In the genomic region with DNA sequence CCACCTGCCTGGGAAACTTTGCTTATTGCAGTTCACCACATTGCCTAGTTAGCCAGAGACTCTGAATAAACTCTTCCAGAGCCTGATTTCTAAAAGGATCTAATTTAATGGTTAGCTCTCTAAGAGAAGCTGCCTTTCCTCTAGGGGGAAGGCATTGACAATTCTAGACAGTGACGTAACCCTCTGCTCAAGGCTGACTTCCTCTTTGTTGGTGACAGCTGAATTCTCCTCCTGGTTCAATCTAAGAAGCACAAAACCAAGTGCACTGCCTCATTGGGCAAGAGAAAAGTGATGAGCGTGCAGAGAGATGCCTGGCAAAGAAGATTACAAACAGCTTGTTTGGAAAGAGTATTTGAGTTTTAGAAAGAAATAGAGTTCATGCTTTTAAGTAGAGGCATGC, we compare ENCODE assay signal across 9 cellular contexts.
DNase-seq lines count a peak whose midpoint lies in the region; ATAC-seq, FAIRE-seq and TF ChIP-seq lines count a peak whose summit lies in the region.
"Had no signal": no experiment of that assay in that cellular context is flagged by ENCODE, and none has a peak within 500 bp of the region (broad histone marks: within the 10 kb centered on the region; RNA-seq: fewer than 3 reads in every experiment).

No MANE protein-coding gene starts in this region.

- H3K79me2 ChIP-seq in GM12878 (ENCODE audit: control insufficient read depth, insufficient read depth, low read length) = no peaks in the 10 kb centered on the region

- no peak overlapping the region for H3K4me2 ChIP-seq in GM12878 (ENCODE audit: control insufficient read depth, insufficient read depth)

- in situ Hi-C loops in GM12878 (cut with MboI) = no loop called here
- in situ Hi-C loops in G401 (cut with HindIII; ENCODE audit: low sequenced_read_pairs) = no loop called here

- TF ChIP-seq POLR2A in GM12878 (IDR thresholded peaks at IDR 0.05; ENCODE audit: low read depth, low read length) = no peak

- H3K36me3 Mint-ChIP-seq in nephron progenitor cell (ENCODE audit: low read depth) = no peaks in the 10 kb centered on the region

- H3K27me3 Mint-ChIP-seq in stimulated activated naive CD8-positive, alpha-beta T cell treated with anti-CD3 and anti-CD28 coated beads, Interleukin-15, amount 100 ng/mL, for 72 hours = peaks cover 2% of the 10 kb centered on the region
- no peaks in the 10 kb centered on the region for H3K27me3 Mint-ChIP-seq in nephron progenitor cell (ENCODE audit: low read depth, poor library complexity)

- peak overlapping the region; percentile 43 for H2AFZ ChIP-seq in GM12878 (ENCODE audit: control insufficient read depth, low read depth, low read length)

- 0 out of 2 replicates have a peak, but pooled peaks have one; percentile 11 for TF ChIP-seq RAD21 in GM12878 (IDR thresholded peaks at IDR 0.05; ENCODE audit: insufficient read depth, low read depth, low read length)

- H3K9ac ChIP-seq in GM12878 (ENCODE audit: control insufficient read depth, insufficient read depth, low read length) = no peak overlapping the region

- no peak overlapping the region for H3K27ac Mint-ChIP-seq in stimulated activated naive CD8-positive, alpha-beta T cell treated with anti-CD3 and anti-CD28 coated beads, Interleukin-15, amount 100 ng/mL, for 72 hours
- no peak overlapping the region for H3K27ac Mint-ChIP-seq in nephron progenitor cell

- FAIRE-seq in GM12878 (lab: Jason Lieb, UNC) = peak; percentile 69

- TF ChIP-seq CTCF in GM10248 (IDR thresholded peaks at IDR 0.05; ENCODE audit: control extremely low read depth, extremely low read depth, low read depth, missing control alignments) (no peak), GM12878 (IDR thresholded peaks at IDR 0.05 in 2 of 3, conservative IDR thresholded peaks at IDR 0.05 in 1 of 3; ENCODE audit: control insufficient read depth in 2 of 3, extremely low read depth in 1 of 3, insufficient read depth in 1 of 3, low read depth in 3 of 3, low read length in 3 of 3) (no peak; a peak in 1 of 6 replicates), nephron progenitor cell (IDR thresholded peaks at IDR 0.05) (no peak)

- no peak for TF ChIP-seq EP300 in GM12878 (IDR thresholded peaks at IDR 0.05; ENCODE audit: borderline replicate concordance in 1 of 2, control insufficient read depth in 1 of 2, low read depth in 2 of 2, low read length in 2 of 2)

- no peaks in the 10 kb centered on the region for H3K36me3 ChIP-seq in GM12878 (ENCODE audit: control insufficient read depth in 2 of 2, insufficient read depth in 2 of 2, low read length in 1 of 2)
- H3K36me3 ChIP-seq: neutrophil had no signal

- DNase-seq in GM10248 (ENCODE audit: extremely low spot score) (peak; percentile 41), GM12878 (ENCODE audit: low read depth, low spot score) (peak; percentile 62), G401 (ENCODE audit: low spot score) (no peak), nephron progenitor cell (no peak), NCI-H345 treated with DMSO at 0.1 percent for 48 hours (lab: John Stamatoyannopoulos, UW; ENCODE audit: unreplicated experiment) (no peak)
- DNase-seq in stimulated activated naive CD8-positive, alpha-beta T cell treated with anti-CD3 and anti-CD28 coated beads, Interleukin-15, amount 100 ng/mL, for 72 hours = no peak

- RAD21 ChIA-PET in GM12878 (lab: Charles Lee; ENCODE audit: unreplicated experiment) = interaction anchor here (0.6 to 3.8 kb wide), 16 partner anchors 10 to 222 kb away, joined by 3 to 19 read pairs (median 4); no protein-coding TSS in a partner anchor

- POLR2A ChIA-PET in GM10248 (lab: Yijun Ruan, JAX) (no interaction called here), GM12878 (lab: Charles Lee) (interaction anchor here (0.5 to 2.2 kb wide), 6 partner anchors 10 to 782 kb away, joined by 3 to 6 read pairs (median 3); no protein-coding TSS in a partner anchor)

- no peaks in the 10 kb centered on the region for H3K9me3 Mint-ChIP-seq in stimulated activated naive CD8-positive, alpha-beta T cell treated with anti-CD3 and anti-CD28 coated beads, Interleukin-15, amount 100 ng/mL, for 72 hours
- H3K9me3 Mint-ChIP-seq in nephron progenitor cell = no peaks in the 10 kb centered on the region

- intact Hi-C loops in GM12878 (cut with micrococcal nuclease; ENCODE audit: unreplicated experiment) = no loop called here

- BruUV-seq in GM12878 (replicated peaks; lab: Mats Ljungman, UMichigan) = no TSS peak

- H4K20me1 ChIP-seq in GM12878 (ENCODE audit: control insufficient read depth, insufficient read depth) = no peaks in the 10 kb centered on the region

- no peaks in the 10 kb centered on the region for H3K9me3 ChIP-seq in GM12878 (replicated peaks; ENCODE audit: control insufficient read depth, insufficient read depth, low read length)
- H3K9me3 ChIP-seq: neutrophil had no signal

- ATAC-seq in GM21390 (IDR thresholded peaks at IDR 0.05; ENCODE audit: unreplicated experiment) = peak; percentile 84
- ATAC-seq in HG03558 (IDR thresholded peaks at IDR 0.05; ENCODE audit: extremely low read depth, unreplicated experiment) = peak; percentile 89
- ATAC-seq in GM12878 = peak; percentile 91
- peak; percentile 57 for ATAC-seq in stimulated activated naive CD8-positive, alpha-beta T cell treated with anti-CD3 and anti-CD28 coated beads, Interleukin-15, amount 100 ng/mL, for 72 hours

- 3% methylated on average over 2 of the region's 2 CpGs for WGBS in GM12878 (ENCODE audit: insufficient coverage, insufficient replicate concordance, low lambda C conversion rate, missing lambda C conversion rate)

- H3K4me1 Mint-ChIP-seq in stimulated activated naive CD8-positive, alpha-beta T cell treated with anti-CD3 and anti-CD28 coated beads, Interleukin-15, amount 100 ng/mL, for 72 hours = peaks cover 4% of the 10 kb centered on the region
- peaks cover 7% of the 10 kb centered on the region for H3K4me1 Mint-ChIP-seq in nephron progenitor cell

- no peaks in the 10 kb centered on the region for H3K27me3 ChIP-seq in GM12878 (replicated peaks in 1 of 2; ENCODE audit: control insufficient read depth in 2 of 2, insufficient read depth in 2 of 2, low read length in 1 of 2)
- H3K27me3 ChIP-seq: neutrophil had no signal

- CTCF ChIA-PET in GM10248 (lab: Yijun Ruan, JAX) = interaction anchor here (0.8 to 2.5 kb wide), 6 partner anchors 15 to 360 kb away, joined by 3 to 11 read pairs (median 3); no protein-coding TSS in a partner anchor
- CTCF ChIA-PET in GM12878 (lab: Yijun Ruan, JAX) = interaction anchor here (0.7 to 3.5 kb wide), 16 partner anchors 8 to 484 kb away, joined by 3 to 14 read pairs (median 5); no protein-coding TSS in a partner anchor

- no peak overlapping the region for H3K4me3 ChIP-seq in GM12878

- SMC1A ChIA-PET in GM12878 (lab: Charles Lee; ENCODE audit: uncharacterized antibody, unreplicated experiment) = interaction anchor here (0.9 to 4.5 kb wide), 25 partner anchors 8 to 360 kb away, joined by 3 to 28 read pairs (median 5); no protein-coding TSS in a partner anchor

- no peak overlapping the region for H3K4me3 Mint-ChIP-seq in stimulated activated naive CD8-positive, alpha-beta T cell treated with anti-CD3 and anti-CD28 coated beads, Interleukin-15, amount 100 ng/mL, for 72 hours
- H3K4me3 Mint-ChIP-seq in nephron progenitor cell = no peak overlapping the region

- H3K27ac ChIP-seq in GM12878 (ENCODE audit: control insufficient read depth, insufficient read depth) = no peak overlapping the region
- H3K27ac ChIP-seq: neutrophil had no signal

- peaks cover 21% of the 10 kb centered on the region for H3K4me1 ChIP-seq in GM12878 (ENCODE audit: control insufficient read depth, insufficient read depth, low read length)

TF ChIP-seq in GM12878, 131 proteins besides CTCF, POLR2A, EP300 and RAD21 (continues in another document):
- peak; percentile 77 for TF ChIP-seq CREB1 (IDR thresholded peaks at IDR 0.05; ENCODE audit: low read depth)
- no peak for TF ChIP-seq CBFB (IDR thresholded peaks at IDR 0.05; ENCODE audit: low read depth)
- TF ChIP-seq, protein P1, sequence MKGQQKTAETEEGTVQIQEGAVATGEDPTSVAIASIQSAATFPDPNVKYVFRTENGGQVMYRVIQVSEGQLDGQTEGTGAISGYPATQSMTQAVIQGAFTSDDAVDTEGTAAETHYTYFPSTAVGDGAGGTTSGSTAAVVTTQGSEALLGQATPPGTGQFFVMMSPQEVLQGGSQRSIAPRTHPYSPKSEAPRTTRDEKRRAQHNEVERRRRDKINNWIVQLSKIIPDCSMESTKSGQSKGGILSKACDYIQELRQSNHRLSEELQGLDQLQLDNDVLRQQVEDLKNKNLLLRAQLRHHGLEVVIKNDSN (IDR thresholded peaks at IDR 0.05; ENCODE audit: borderline replicate concordance, extremely low read length, insufficient read depth, low read depth, low read length) = no peak
- TF ChIP-seq, protein P2, sequence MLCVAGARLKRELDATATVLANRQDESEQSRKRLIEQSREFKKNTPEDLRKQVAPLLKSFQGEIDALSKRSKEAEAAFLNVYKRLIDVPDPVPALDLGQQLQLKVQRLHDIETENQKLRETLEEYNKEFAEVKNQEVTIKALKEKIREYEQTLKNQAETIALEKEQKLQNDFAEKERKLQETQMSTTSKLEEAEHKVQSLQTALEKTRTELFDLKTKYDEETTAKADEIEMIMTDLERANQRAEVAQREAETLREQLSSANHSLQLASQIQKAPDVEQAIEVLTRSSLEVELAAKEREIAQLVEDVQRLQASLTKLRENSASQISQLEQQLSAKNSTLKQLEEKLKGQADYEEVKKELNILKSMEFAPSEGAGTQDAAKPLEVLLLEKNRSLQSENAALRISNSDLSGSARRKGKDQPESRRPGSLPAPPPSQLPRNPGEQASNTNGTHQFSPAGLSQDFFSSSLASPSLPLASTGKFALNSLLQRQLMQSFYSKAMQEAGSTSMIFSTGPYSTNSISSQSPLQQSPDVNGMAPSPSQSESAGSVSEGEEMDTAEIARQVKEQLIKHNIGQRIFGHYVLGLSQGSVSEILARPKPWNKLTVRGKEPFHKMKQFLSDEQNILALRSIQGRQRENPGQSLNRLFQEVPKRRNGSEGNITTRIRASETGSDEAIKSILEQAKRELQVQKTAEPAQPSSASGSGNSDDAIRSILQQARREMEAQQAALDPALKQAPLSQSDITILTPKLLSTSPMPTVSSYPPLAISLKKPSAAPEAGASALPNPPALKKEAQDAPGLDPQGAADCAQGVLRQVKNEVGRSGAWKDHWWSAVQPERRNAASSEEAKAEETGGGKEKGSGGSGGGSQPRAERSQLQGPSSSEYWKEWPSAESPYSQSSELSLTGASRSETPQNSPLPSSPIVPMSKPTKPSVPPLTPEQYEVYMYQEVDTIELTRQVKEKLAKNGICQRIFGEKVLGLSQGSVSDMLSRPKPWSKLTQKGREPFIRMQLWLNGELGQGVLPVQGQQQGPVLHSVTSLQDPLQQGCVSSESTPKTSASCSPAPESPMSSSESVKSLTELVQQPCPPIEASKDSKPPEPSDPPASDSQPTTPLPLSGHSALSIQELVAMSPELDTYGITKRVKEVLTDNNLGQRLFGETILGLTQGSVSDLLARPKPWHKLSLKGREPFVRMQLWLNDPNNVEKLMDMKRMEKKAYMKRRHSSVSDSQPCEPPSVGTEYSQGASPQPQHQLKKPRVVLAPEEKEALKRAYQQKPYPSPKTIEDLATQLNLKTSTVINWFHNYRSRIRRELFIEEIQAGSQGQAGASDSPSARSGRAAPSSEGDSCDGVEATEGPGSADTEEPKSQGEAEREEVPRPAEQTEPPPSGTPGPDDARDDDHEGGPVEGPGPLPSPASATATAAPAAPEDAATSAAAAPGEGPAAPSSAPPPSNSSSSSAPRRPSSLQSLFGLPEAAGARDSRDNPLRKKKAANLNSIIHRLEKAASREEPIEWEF (IDR thresholded peaks at IDR 0.05; ENCODE audit: insufficient replicate concordance, low read depth, low read length) = no peak

Comparison
In these comparisons a context has a peak if more than half of its experiments do, and no peak if none do; other contexts are left out.
1. DNase-seq: peak in GM10248 (single experiment) and GM12878 (single experiment); none in stimulated activated naive CD8-positive, alpha-beta T cell treated with anti-CD3 and anti-CD28 coated beads, Interleukin-15, amount 100 ng/mL, for 72 hours (0 of 2), G401 (single experiment), nephron progenitor cell (single experiment) and NCI-H345 treated with DMSO at 0.1 percent for 48 hours (single experiment).
2. Peak in every context shown above with its lines, with median percentiles within 50 percentile points of each other: ATAC-seq.